16 cellular contexts compared by ENCODE assay signal in genomic region chr10:45471531-45472310, GRCh38.
DNase-seq lines count a peak whose midpoint lies in the region; ATAC-seq and TF ChIP-seq lines count a peak whose summit lies in the region.
"Had no signal": no experiment of that assay in that cellular context is flagged by ENCODE, and none has a peak within 500 bp of the region (broad histone marks: within the 10 kb centered on the region; RNA-seq: fewer than 3 reads in every experiment).

No MANE protein-coding gene starts in this region.

- peak overlapping the region; percentile 66 to 83 for H3K27ac Mint-ChIP-seq in stimulated activated naive CD8-positive, alpha-beta T cell treated with anti-CD3 and anti-CD28 coated beads, Interleukin-15, amount 100 ng/mL, for 72 hours
- H3K27ac Mint-ChIP-seq in glutamatergic neuron (ENCODE audit: unreplicated experiment) (peak overlapping the region; percentile 23), mesothelial cell of epicardium (peak overlapping the region; percentile 55)

- H3K4me1 ChIP-seq in SJCRH30 = no peaks in the 10 kb centered on the region
- H3K4me1 ChIP-seq: ascending aorta had no signal

- no peaks in the 10 kb centered on the region for H3K27me3 Mint-ChIP-seq in stimulated activated naive CD8-positive, alpha-beta T cell treated with anti-CD3 and anti-CD28 coated beads, Interleukin-15, amount 100 ng/mL, for 72 hours
- H3K27me3 Mint-ChIP-seq in glutamatergic neuron (ENCODE audit: unreplicated experiment) (peaks cover 6% of the 10 kb centered on the region), mesothelial cell of epicardium (ENCODE audit: low read depth) (no peaks in the 10 kb centered on the region)

- H3K27ac ChIP-seq in SJCRH30 = no peak overlapping the region
- H3K27ac ChIP-seq: ascending aorta, KMS-11 had no signal

- H3K36me3 Mint-ChIP-seq in glutamatergic neuron (ENCODE audit: unreplicated experiment) (peaks cover 15% of the 10 kb centered on the region), mesothelial cell of epicardium (peaks cover 3% of the 10 kb centered on the region)

- H3K27me3 ChIP-seq in SJCRH30 = no peaks in the 10 kb centered on the region
- H3K27me3 ChIP-seq: ascending aorta had no signal

- ATAC-seq in stimulated activated naive CD8-positive, alpha-beta T cell treated with anti-CD3 and anti-CD28 coated beads, Interleukin-15, amount 100 ng/mL, for 72 hours = no peak
- ATAC-seq in stimulated activated naive CD8-positive, alpha-beta T cell treated with anti-CD3 and anti-CD28 coated beads, Interleukin-15, Interleukin-2, amounts not matched to agents 100 U/mL and 50 U/mL, for 24 hours = no peak

- H3K4me3 ChIP-seq in SJCRH30 = no peak overlapping the region
- H3K4me3 ChIP-seq: ascending aorta had no signal

- no peaks in the 10 kb centered on the region for H3K36me3 ChIP-seq in SJCRH30
- H3K36me3 ChIP-seq: ascending aorta had no signal

- no peak for DNase-seq in stimulated activated naive CD8-positive, alpha-beta T cell treated with anti-CD3 and anti-CD28 coated beads, Interleukin-15, amount 100 ng/mL, for 72 hours
- DNase-seq in stimulated activated naive CD8-positive, alpha-beta T cell treated with anti-CD3 and anti-CD28 coated beads, Interleukin-15, Interleukin-2, amounts not matched to agents 100 U/mL and 50 U/mL, for 24 hours = no peak
- DNase-seq in glutamatergic neuron = no peak
- no peak for DNase-seq in mesothelial cell of epicardium (ENCODE audit: low spot score in 2 of 2, unreplicated experiment in 2 of 2)
- no peak for DNase-seq in SJCRH30
- DNase-seq in NCI-H1417 (lab: John Stamatoyannopoulos, UW) = no peak
- DNase-seq in HT-29 (ENCODE audit: low spot score) = no peak
- DNase-seq in NCI-H1436 (lab: John Stamatoyannopoulos, UW) = no peak
- DNase-seq: activated CD4-positive, alpha-beta T cell treated with anti-CD3 and anti-CD28 coated beads for 4 hours; DMS153; HCEC 1CT; NCI-H1930; NCI-H526; T-helper 1 cell had no signal

- H3K9me3 Mint-ChIP-seq in stimulated activated naive CD8-positive, alpha-beta T cell treated with anti-CD3 and anti-CD28 coated beads, Interleukin-15, amount 100 ng/mL, for 72 hours = peaks cover 7 to 13% of the 10 kb centered on the region in 2 donors
- H3K9me3 Mint-ChIP-seq in glutamatergic neuron (ENCODE audit: unreplicated experiment) (peaks cover 12% of the 10 kb centered on the region), mesothelial cell of epicardium (peaks cover 7% of the 10 kb centered on the region)

- no peak overlapping the region for H3K4me3 Mint-ChIP-seq in stimulated activated naive CD8-positive, alpha-beta T cell treated with anti-CD3 and anti-CD28 coated beads, Interleukin-15, amount 100 ng/mL, for 72 hours
- no peak overlapping the region for H3K4me3 Mint-ChIP-seq in glutamatergic neuron (ENCODE audit: unreplicated experiment)
- H3K4me3 Mint-ChIP-seq in mesothelial cell of epicardium = no peak overlapping the region

- no peaks in the 10 kb centered on the region for H3K9me3 ChIP-seq in SJCRH30 (replicated peaks)

- no peak for TF ChIP-seq CTCF in glutamatergic neuron (IDR thresholded peaks at IDR 0.05; ENCODE audit: partially characterized antibody, unreplicated experiment)
- TF ChIP-seq CTCF in mesothelial cell of epicardium (IDR thresholded peaks at IDR 0.05; ENCODE audit: unreplicated experiment) = no peak

- H3K4me1 Mint-ChIP-seq in stimulated activated naive CD8-positive, alpha-beta T cell treated with anti-CD3 and anti-CD28 coated beads, Interleukin-15, amount 100 ng/mL, for 72 hours = peaks cover 28% of the 10 kb centered on the region
- H3K4me1 Mint-ChIP-seq in glutamatergic neuron (ENCODE audit: low read depth, unreplicated experiment) = peaks cover 16% of the 10 kb centered on the region
- H3K4me1 Mint-ChIP-seq in mesothelial cell of epicardium = peaks cover 26% of the 10 kb centered on the region

Comparison
In these comparisons a context has a peak if more than half of its experiments do, and no peak if none do; other contexts are left out.
1. H3K27ac Mint-ChIP-seq: peak in every context shown above with its lines; median percentile 74 in stimulated activated naive CD8-positive, alpha-beta T cell treated with anti-CD3 and anti-CD28 coated beads, Interleukin-15, amount 100 ng/mL, for 72 hours; 55 in mesothelial cell of epicardium; 23 in glutamatergic neuron.